1 cellular context compared by ENCODE assay signal in genomic region chr2:149652925-149653324, GRCh38.
TF ChIP-seq lines count a peak whose summit lies in the region.

No MANE protein-coding gene starts in this region.

TF ChIP-seq in WTC11, 78 proteins besides CTCF, POLR2A, EP300 and RAD21 (continued from another document):
- no peak for TF ChIP-seq STAT6 (CRISPR knock-in tag; conservative IDR thresholded peaks at IDR 0.05; ENCODE audit: low read depth)
- no peak for TF ChIP-seq ZNF138 (CRISPR knock-in tag; conservative IDR thresholded peaks at IDR 0.05)
- no peak for TF ChIP-seq ZNF512 (CRISPR knock-in tag; IDR thresholded peaks at IDR 0.05; ENCODE audit: borderline replicate concordance)
